In the genomic region with DNA sequence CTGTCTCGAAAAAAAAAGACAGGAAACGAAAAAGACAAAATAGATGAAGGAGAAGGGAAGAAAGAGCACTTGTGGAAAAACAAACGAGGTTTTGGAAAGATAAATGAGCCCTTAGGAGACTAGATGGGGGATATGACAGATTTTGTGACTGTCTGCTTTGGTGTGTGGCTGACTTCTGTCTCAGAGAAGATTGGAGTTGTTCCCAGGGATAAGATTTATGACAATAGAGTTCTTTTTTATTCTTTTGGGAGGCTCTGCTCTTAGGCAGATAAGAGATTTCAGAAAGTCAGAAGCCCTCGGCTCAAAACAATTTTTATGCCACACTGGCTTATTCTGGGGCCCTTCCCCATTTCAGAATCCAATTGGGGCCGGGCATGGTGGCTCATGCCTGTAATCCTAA, we compare ENCODE assay signal across 1 cellular context.
TF ChIP-seq lines count a peak whose summit lies in the region.

No MANE protein-coding gene starts in this region.

TF ChIP-seq in GM12878, 131 proteins besides CTCF, POLR2A, EP300 and RAD21 (continued from another document):
- TF ChIP-seq ZNF207 (IDR thresholded peaks at IDR 0.05; ENCODE audit: borderline replicate concordance) (no peak), RB1 (IDR thresholded peaks at IDR 0.05; ENCODE audit: borderline replicate concordance) (no peak), WRNIP1 (IDR thresholded peaks at IDR 0.05; ENCODE audit: borderline replicate concordance, low read depth, low read length) (no peak)
